Comparison of ENCODE assay signal across 8 cellular contexts in genomic region chr11:6845383-6845782, GRCh38. TPM values are rescaled to one million over a fixed set of nuclear protein-coding genes. Genes with fewer than 3 reads are reported as not detected.
"Had no signal": no experiment of that assay in that cellular context is flagged by ENCODE, and none has a peak within 500 bp of the region (broad histone marks: within the 10 kb centered on the region; RNA-seq: fewer than 3 reads in every experiment).

OR10A5 (plus strand) TSS chr11:6845683; CDS start chr11:6845683, 0 bp downstream.

- H3K4me3 Mint-ChIP-seq: IgD-negative memory B cell had no signal

- DNase-seq: IMR-90, KBM-7 had no signal

- H3K27ac ChIP-seq: HL-60 had no signal

- ATAC-seq: HepG2, K562 had no signal

- H3K4me3 ChIP-seq: K562 had no signal

- H3K27ac Mint-ChIP-seq: IgD-negative memory B cell had no signal

- H3K4me1 Mint-ChIP-seq: IgD-negative memory B cell had no signal

- H3K36me3 Mint-ChIP-seq: IgD-negative memory B cell had no signal

- FAIRE-seq: HepG2, K562 had no signal

RNA-seq across cellular contexts. Expression of gene OR10A5, which starts in this region (rescaled TPM):
- total RNA-seq: HepG2, HT-29, HT1080, IMR-90, K562 had no signal
- polyA plus RNA-seq: HepG2, IgD-negative memory B cell, IMR-90 had no signal
